19 cellular contexts compared by ENCODE assay signal in the genomic region with DNA sequence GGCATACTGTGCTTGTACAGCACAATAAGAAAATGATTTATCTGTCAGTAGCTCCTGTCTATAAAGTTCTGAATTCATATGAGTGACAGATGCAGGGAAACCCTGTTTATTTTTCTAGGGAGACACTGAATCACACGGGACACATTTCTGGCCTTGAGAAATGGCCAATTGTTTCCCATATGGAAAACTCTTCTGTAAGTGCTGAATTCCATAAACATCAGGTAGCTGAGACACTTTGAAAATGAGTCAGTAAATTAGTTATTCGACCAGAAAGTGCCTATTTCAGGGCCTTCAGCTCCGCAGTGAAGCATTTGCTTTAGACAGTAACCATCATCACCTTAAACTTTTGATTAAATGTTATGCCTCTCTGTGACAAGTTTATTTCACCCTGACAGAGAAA.
DNase-seq lines count a peak whose midpoint lies in the region; FAIRE-seq and TF ChIP-seq lines count a peak whose summit lies in the region.
"Had no signal": no experiment of that assay in that cellular context is flagged by ENCODE, and none has a peak within 500 bp of the region (broad histone marks: within the 10 kb centered on the region; RNA-seq: fewer than 3 reads in every experiment).

No MANE protein-coding gene starts in this region.

- no peaks in the 10 kb centered on the region for H3K79me2 ChIP-seq in astrocyte (ENCODE audit: insufficient read depth, low read length)

- no peaks in the 10 kb centered on the region for H4K20me1 ChIP-seq in astrocyte (ENCODE audit: insufficient read depth, low read length)

- H3K4me3 ChIP-seq in HUES48 (ENCODE audit: low read depth, low read length): no peak overlapping the region
- H3K4me3 ChIP-seq in astrocyte (ENCODE audit: insufficient read depth, low read depth, low read length): no peak overlapping the region
- H3K4me3 ChIP-seq: GM12878 had no signal

- no peak for FAIRE-seq in astrocyte (lab: Jason Lieb, UNC)
- no peak for FAIRE-seq in GM12892 (lab: Jason Lieb, UNC)
- FAIRE-seq: A204.1, D721Med, GM12878, GM19239, H1 had no signal

- no peak overlapping the region for H3K4me2 ChIP-seq in astrocyte (ENCODE audit: low read length)

- H3K4me3 Mint-ChIP-seq in astrocyte (ENCODE audit: unreplicated experiment): no peak overlapping the region
- H3K4me3 Mint-ChIP-seq: CD4-positive, CD25-positive, alpha-beta regulatory T cell; H9 had no signal

- H3K27ac Mint-ChIP-seq in astrocyte (ENCODE audit: unreplicated experiment): no peak overlapping the region
- H3K27ac Mint-ChIP-seq: CD4-positive, CD25-positive, alpha-beta regulatory T cell had no signal

- no peak overlapping the region for H2AFZ ChIP-seq in astrocyte (ENCODE audit: low read depth, low read length)

- H3K4me1 Mint-ChIP-seq in astrocyte (ENCODE audit: low read depth, unreplicated experiment): no peaks in the 10 kb centered on the region
- H3K4me1 Mint-ChIP-seq: CD4-positive, CD25-positive, alpha-beta regulatory T cell had no signal

- H3K4me1 ChIP-seq in HUES48 (ENCODE audit: control insufficient read depth, insufficient read depth, low read length) (peaks cover 10% of the 10 kb centered on the region), astrocyte (ENCODE audit: insufficient read depth, low read length) (no peaks in the 10 kb centered on the region)
- H3K4me1 ChIP-seq: BE2C, Caco-2 had no signal

- H3K27ac ChIP-seq in HUES48 (ENCODE audit: low read depth, low read length) (peak overlapping the region; percentile 15), astrocyte (ENCODE audit: low read depth, low read length) (peak overlapping the region; percentile 10)

- no peak for TF ChIP-seq POLR2A in GM12892 (IDR thresholded peaks at IDR 0.05; ENCODE audit: low read depth, low read length)

- H3K27me3 Mint-ChIP-seq in astrocyte (ENCODE audit: low read depth, unreplicated experiment): no peaks in the 10 kb centered on the region
- H3K27me3 Mint-ChIP-seq: CD4-positive, CD25-positive, alpha-beta regulatory T cell had no signal

- no peaks in the 10 kb centered on the region for H3K27me3 ChIP-seq in HUES48 (ENCODE audit: control insufficient read depth, insufficient read depth, low read length)
- no peaks in the 10 kb centered on the region for H3K27me3 ChIP-seq in astrocyte (ENCODE audit: insufficient read depth, low read length)
- H3K27me3 ChIP-seq: BE2C had no signal

- peaks cover 15% of the 10 kb centered on the region for H3K9me3 Mint-ChIP-seq in astrocyte (ENCODE audit: unreplicated experiment)
- H3K9me3 Mint-ChIP-seq: H9 had no signal

- H3K36me3 ChIP-seq in HUES48 (ENCODE audit: control insufficient read depth, insufficient read depth, low read length): 0 out of 2 replicates have a peak, but pooled peaks cover 3% of the 10 kb centered on the region
- no peaks in the 10 kb centered on the region for H3K36me3 ChIP-seq in astrocyte (ENCODE audit: insufficient read depth, low read length)
- H3K36me3 ChIP-seq: BE2C had no signal

- H3K9me3 ChIP-seq in HUES48 (ENCODE audit: control insufficient read depth, insufficient read depth, low read length) (no peaks in the 10 kb centered on the region), astrocyte (ENCODE audit: insufficient read depth, low read depth, low read length) (no peaks in the 10 kb centered on the region)
- H3K9me3 ChIP-seq: BE2C, Caco-2 had no signal

- no peaks in the 10 kb centered on the region for H3K36me3 Mint-ChIP-seq in astrocyte (ENCODE audit: low read depth, unreplicated experiment)
- H3K36me3 Mint-ChIP-seq: CD4-positive, CD25-positive, alpha-beta regulatory T cell had no signal

- DNase-seq in astrocyte (ENCODE audit: low read depth): peak; percentile 42
- DNase-seq in kidney glomerular epithelial cell (lab: John Stamatoyannopoulos, UW): peak; percentile 12
- DNase-seq in activated CD4-positive, CD25-positive, alpha-beta regulatory T cell (lab: John Stamatoyannopoulos, UW): no peak
- no peak for DNase-seq in cortex of kidney (lab: John Stamatoyannopoulos, UW)
- no peak for DNase-seq in DMS53 (lab: John Stamatoyannopoulos, UW)
- no peak for DNase-seq in GM12892 (ENCODE audit: insufficient read length)
- DNase-seq: ACHN; BE2C; C1 segment of cervical spinal cord; Caco-2; CD4-positive, CD25-positive, alpha-beta regulatory T cell; EL; H9 had no signal

- H3K9ac ChIP-seq in HUES48 (ENCODE audit: low read depth, low read length): no peak overlapping the region
- no peak overlapping the region for H3K9ac ChIP-seq in astrocyte (ENCODE audit: low read length)

- no peak for TF ChIP-seq CTCF in astrocyte (IDR thresholded peaks at IDR 0.05; ENCODE audit: insufficient read depth, low read depth, low read length)

Comparison
In these comparisons a context has a peak if more than half of its experiments do, and no peak if none do; other contexts are left out.
1. DNase-seq: peak in astrocyte (single experiment) and kidney glomerular epithelial cell (single experiment); none in activated CD4-positive, CD25-positive, alpha-beta regulatory T cell (0 of 4), cortex of kidney (single experiment), DMS53 (single experiment) and GM12892 (single experiment).